In the genomic region with DNA sequence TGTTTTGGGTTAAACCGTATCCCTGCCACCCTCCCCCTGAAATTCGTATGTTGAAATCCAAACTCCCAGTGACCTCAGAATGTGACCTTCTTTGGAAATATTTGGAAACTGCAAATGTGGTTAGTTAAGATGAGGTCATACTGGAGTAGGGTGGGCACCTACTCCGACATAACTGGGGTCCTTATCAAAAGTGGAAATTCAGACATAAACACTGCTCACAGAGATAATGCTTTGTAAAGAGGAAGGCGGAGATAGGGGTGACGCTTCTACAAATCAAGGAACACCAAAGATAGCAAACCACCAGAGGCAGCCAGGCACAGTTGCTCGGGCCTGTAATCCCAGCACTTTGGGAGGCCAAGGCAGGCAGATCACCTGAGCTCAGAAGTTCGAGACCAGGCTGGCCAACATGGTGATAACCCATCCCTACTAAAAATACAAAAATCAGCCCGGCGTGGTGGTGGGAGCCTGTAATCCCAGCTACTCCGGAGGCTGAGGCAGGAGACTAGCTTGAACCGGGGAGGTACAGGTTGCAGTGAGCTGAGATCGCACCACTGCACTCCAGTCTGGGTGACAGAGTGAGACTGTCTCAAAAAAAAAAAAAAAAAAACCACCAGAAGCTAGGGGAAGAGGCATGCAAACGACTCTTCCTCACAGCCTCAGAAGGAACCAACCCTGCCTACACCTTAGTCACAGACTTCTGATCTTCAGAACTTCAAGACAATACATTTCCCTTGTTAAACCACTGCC, we compare ENCODE assay signal across 9 cellular contexts. TPM values are rescaled to one million over a fixed set of nuclear protein-coding genes. Genes with fewer than 3 reads are reported as not detected.
DNase-seq lines count a peak whose midpoint lies in the region; ATAC-seq and TF ChIP-seq lines count a peak whose summit lies in the region.
"Had no signal": no experiment of that assay in that cellular context is flagged by ENCODE, and none has a peak within 500 bp of the region (broad histone marks: within the 10 kb centered on the region; RNA-seq: fewer than 3 reads in every experiment).

No MANE protein-coding gene starts in this region.

- H3K4me3 Mint-ChIP-seq in activated T-cell treated with anti-CD3 and anti-CD28 coated beads, Interleukin-2, amount 50 U/mL, for 4 hours = no peak overlapping the region
- no peak overlapping the region for H3K4me3 Mint-ChIP-seq in neural progenitor cell
- H3K4me3 Mint-ChIP-seq: neural crest cell had no signal

- intact Hi-C loops in esophagus muscularis mucosa (cut with DNase I) = no loop called here

- no peaks in the 10 kb centered on the region for H3K9me3 ChIP-seq in neural progenitor cell (ENCODE audit: low read depth)
- H3K9me3 ChIP-seq in esophagus muscularis mucosa = no peaks in the 10 kb centered on the region

- no peak overlapping the region for H2AFZ ChIP-seq in neural progenitor cell (replicated peaks)

- no peak overlapping the region for H3K9ac ChIP-seq in neural progenitor cell

- TF ChIP-seq EP300 in esophagus muscularis mucosa (IDR thresholded peaks at IDR 0.05) = no peak

- no peak overlapping the region for H3K4me3 ChIP-seq in neural progenitor cell
- no peak overlapping the region for H3K4me3 ChIP-seq in esophagus muscularis mucosa

- H3K4me1 Mint-ChIP-seq in activated T-cell treated with anti-CD3 and anti-CD28 coated beads, Interleukin-2, amount 50 U/mL, for 4 hours (ENCODE audit: low read depth) = peaks cover 63% of the 10 kb centered on the region
- peaks cover 25% of the 10 kb centered on the region for H3K4me1 Mint-ChIP-seq in neural progenitor cell

- ATAC-seq in HG03571 (IDR thresholded peaks at IDR 0.05; ENCODE audit: unreplicated experiment) = peak; percentile 59
- ATAC-seq in activated T-cell treated with anti-CD3 and anti-CD28 coated beads, Interleukin-2, amount 50 U/mL, for 4 hours = peak; percentile 95

- 86% methylated on average over 13 of the region's 13 CpGs for WGBS in esophagus muscularis mucosa

- no peaks in the 10 kb centered on the region for H3K36me3 Mint-ChIP-seq in activated T-cell treated with anti-CD3 and anti-CD28 coated beads, Interleukin-2, amount 50 U/mL, for 4 hours (ENCODE audit: insufficient read depth)
- peaks cover 3% of the 10 kb centered on the region for H3K36me3 Mint-ChIP-seq in neural progenitor cell

- TF ChIP-seq CTCF in neural progenitor cell (IDR thresholded peaks at IDR 0.05) (no peak), esophagus muscularis mucosa (IDR thresholded peaks at IDR 0.05) (no peak)

- H3K9me3 Mint-ChIP-seq in activated T-cell treated with anti-CD3 and anti-CD28 coated beads, Interleukin-2, amount 50 U/mL, for 4 hours = no peaks in the 10 kb centered on the region
- peaks cover 12% of the 10 kb centered on the region for H3K9me3 Mint-ChIP-seq in neural progenitor cell

- H3K27me3 ChIP-seq in neural progenitor cell (no peaks in the 10 kb centered on the region), esophagus muscularis mucosa (no peaks in the 10 kb centered on the region)

- TF ChIP-seq POLR2A in esophagus muscularis mucosa (IDR thresholded peaks at IDR 0.05; ENCODE audit: low read depth) = no peak

- H3K27ac Mint-ChIP-seq in neural progenitor cell = peak overlapping the region; percentile 55

- H3K27me3 Mint-ChIP-seq in activated T-cell treated with anti-CD3 and anti-CD28 coated beads, Interleukin-2, amount 50 U/mL, for 4 hours (ENCODE audit: low read depth) = no peaks in the 10 kb centered on the region
- H3K27me3 Mint-ChIP-seq in neural progenitor cell (ENCODE audit: insufficient read depth, low read depth) = peaks cover 3% of the 10 kb centered on the region

- H3K4me1 ChIP-seq in neural progenitor cell = peaks cover 27% of the 10 kb centered on the region
- peaks cover 0 to 13% (median 7%) of the 10 kb centered on the region in 4 donors for H3K4me1 ChIP-seq in esophagus muscularis mucosa

- H3K4me2 ChIP-seq in neural progenitor cell = no peak overlapping the region

- H3K27ac ChIP-seq in neural progenitor cell = no peak overlapping the region
- H3K27ac ChIP-seq in esophagus muscularis mucosa (replicated peaks in 1 of 4) = no peak overlapping the region

- H3K79me2 ChIP-seq in neural progenitor cell (ENCODE audit: low read depth) = no peaks in the 10 kb centered on the region

- H3F3A ChIP-seq in neural progenitor cell (ENCODE audit: low read depth) = peaks cover 26% of the 10 kb centered on the region

- H3K36me3 ChIP-seq in neural progenitor cell (no peaks in the 10 kb centered on the region), esophagus muscularis mucosa (no peaks in the 10 kb centered on the region)

- DNase-seq in activated gamma-delta T cell treated with Interleukin-2 at 50 U/mL for 16 hours = peak; percentile 35
- DNase-seq in activated gamma-delta T cell (lab: John Stamatoyannopoulos, UW) = no peak
- peak; percentile 25 for DNase-seq in activated T-cell treated with anti-CD3 and anti-CD28 coated beads, Interleukin-2, amount 50 U/mL, for 4 hours
- no peak for DNase-seq in neural progenitor cell (ENCODE audit: low spot score)
- no peak for DNase-seq in SW480 (ENCODE audit: low spot score)
- no peak for DNase-seq in NCI-H2081 treated with DMSO at 0.1 percent for 48 hours (lab: John Stamatoyannopoulos, UW)
- DNase-seq in esophagus muscularis mucosa (ENCODE audit: extremely low spot score) = no peak

- H4K20me1 ChIP-seq in neural progenitor cell (ENCODE audit: low read depth) = no peaks in the 10 kb centered on the region

RNA-seq across cellular contexts. Expression of gene CHD2, which starts 51.1 kb away (rescaled TPM):
- 10 to 100 TPM; 58.0 to 67.7 (median 59.7) TPM for total RNA-seq in activated T-cell treated with anti-CD3 and anti-CD28 coated beads, Interleukin-2, amount 50 U/mL, for 4 hours
- total RNA-seq in neural progenitor cell (ENCODE audit: low replicate concordance) = 77.6 and 128 TPM in 2 replicates
- total RNA-seq in esophagus muscularis mucosa = 10 to 100 TPM; 54.3 to 86.0 (median 62.8) TPM

Comparison
In these comparisons a context has a peak if more than half of its experiments do, and no peak if none do; other contexts are left out.
1. DNase-seq: peak in activated gamma-delta T cell treated with Interleukin-2 at 50 U/mL for 16 hours (single experiment) and activated T-cell treated with anti-CD3 and anti-CD28 coated beads, Interleukin-2, amount 50 U/mL, for 4 hours (single experiment); none in activated gamma-delta T cell (single experiment), neural progenitor cell (single experiment), SW480 (single experiment), NCI-H2081 treated with DMSO at 0.1 percent for 48 hours (single experiment) and esophagus muscularis mucosa (single experiment).